ENCODE assay signal across 11 cellular contexts in genomic region chr4:98566491-98567008, GRCh38.
DNase-seq lines count a peak whose midpoint lies in the region; ATAC-seq and TF ChIP-seq lines count a peak whose summit lies in the region.
"Had no signal": no experiment of that assay in that cellular context is flagged by ENCODE, and none has a peak within 500 bp of the region (broad histone marks: within the 10 kb centered on the region; RNA-seq: fewer than 3 reads in every experiment).

No MANE protein-coding gene starts in this region.

- H3K9me3 ChIP-seq in mesodermal cell (ENCODE audit: control insufficient read depth, low read length) (no peaks in the 10 kb centered on the region), transverse colon (no peaks in the 10 kb centered on the region)
- H3K9me3 ChIP-seq: mucosa of descending colon had no signal

- H3K9me3 Mint-ChIP-seq in activated naive CD4-positive, alpha-beta T cell treated with anti-CD3 and anti-CD28 coated beads, Interleukin-2, amount 10 ng/mL, durations not matched to agents 7 days and 5 days, result no peaks in the 10 kb centered on the region
- no peaks in the 10 kb centered on the region for H3K9me3 Mint-ChIP-seq in activated naive CD4-positive, alpha-beta T cell treated with anti-CD3 and anti-CD28 coated beads for 36 hours
- no peaks in the 10 kb centered on the region for H3K9me3 Mint-ChIP-seq in chondrocyte (ENCODE audit: low read depth)
- H3K9me3 Mint-ChIP-seq: IgD-negative memory B cell had no signal

- intact Hi-C loops in activated naive CD4-positive, alpha-beta T cell treated with anti-CD3 and anti-CD28 coated beads for 36 hours (cut with micrococcal nuclease), result no loop called here
- intact Hi-C loops in transverse colon (cut with DNase I; ENCODE audit: low total_unique reads), result no loop called here

- TF ChIP-seq POLR2A in transverse colon (IDR thresholded peaks at IDR 0.05), result no peak

- 71 to 82% methylated on average over 4 to 6 of the region's 10 CpGs for WGBS in mesodermal cell (ENCODE audit: insufficient coverage in 2 of 2), 2 experiments
- 62% methylated on average over 10 of the region's 10 CpGs; no CpG with 5 or more reads in 1 of the 2 donors for WGBS in transverse colon (ENCODE audit: low coverage in 1 of 2), 2 donors

- H3K4me1 ChIP-seq in mesodermal cell (ENCODE audit: control insufficient read depth, insufficient read depth, low read length, poor library complexity, severe bottlenecking), result peaks cover 13% of the 10 kb centered on the region
- peaks cover 0 to 13% (median 4%) of the 10 kb centered on the region in 4 donors for H3K4me1 ChIP-seq in transverse colon

- H3K27me3 ChIP-seq in transverse colon, result no peaks in the 10 kb centered on the region

- peaks cover 2% of the 10 kb centered on the region for H3K4me1 Mint-ChIP-seq in activated naive CD4-positive, alpha-beta T cell treated with anti-CD3 and anti-CD28 coated beads, Interleukin-2, amount 10 ng/mL, durations not matched to agents 7 days and 5 days
- peaks cover 36% of the 10 kb centered on the region for H3K4me1 Mint-ChIP-seq in activated naive CD4-positive, alpha-beta T cell treated with anti-CD3 and anti-CD28 coated beads for 36 hours (ENCODE audit: low read depth)
- peaks cover 68% of the 10 kb centered on the region for H3K4me1 Mint-ChIP-seq in chondrocyte (ENCODE audit: low read depth)

- in situ Hi-C loops in transverse colon (cut with MboI; ENCODE audit: low pct_ligation_motif_present in 1 of 4, low pct_unique_long_range_greater_than_20kb in 1 of 4, low sequenced_read_pairs in 3 of 4), result no loop called here

- H3K4me3 ChIP-seq in mesodermal cell (ENCODE audit: extremely low read depth, insufficient read depth, low read length, poor library complexity, severe bottlenecking), result no peak overlapping the region
- no peak overlapping the region for H3K4me3 ChIP-seq in transverse colon
- H3K4me3 ChIP-seq: mucosa of descending colon had no signal

- TF ChIP-seq EP300 in transverse colon (IDR thresholded peaks at IDR 0.05; ENCODE audit: low read depth), result no peak

- peaks cover 4% of the 10 kb centered on the region for H3K36me3 Mint-ChIP-seq in activated naive CD4-positive, alpha-beta T cell treated with anti-CD3 and anti-CD28 coated beads, Interleukin-2, amount 10 ng/mL, durations not matched to agents 7 days and 5 days
- peaks cover 2% of the 10 kb centered on the region for H3K36me3 Mint-ChIP-seq in activated naive CD4-positive, alpha-beta T cell treated with anti-CD3 and anti-CD28 coated beads for 36 hours (ENCODE audit: low read depth)
- peaks cover 2% of the 10 kb centered on the region for H3K36me3 Mint-ChIP-seq in chondrocyte (ENCODE audit: low read depth)

- CTCF ChIA-PET in activated naive CD4-positive, alpha-beta T cell treated with anti-CD3 and anti-CD28 coated beads, Interleukin-2, amount 10 ng/mL, durations not matched to agents 7 days and 5 days (lab: Charles Lee), result interaction anchor here (1.1 kb wide), 1 partner anchor 70 kb away, joined by 3 read pairs; no protein-coding TSS in a partner anchor
- CTCF ChIA-PET in activated naive CD4-positive, alpha-beta T cell treated with anti-CD3 and anti-CD28 coated beads for 36 hours (lab: Charles Lee), result no interaction called here

- no peaks in the 10 kb centered on the region for H3K27me3 Mint-ChIP-seq in activated naive CD4-positive, alpha-beta T cell treated with anti-CD3 and anti-CD28 coated beads, Interleukin-2, amount 10 ng/mL, durations not matched to agents 7 days and 5 days
- no peaks in the 10 kb centered on the region for H3K27me3 Mint-ChIP-seq in activated naive CD4-positive, alpha-beta T cell treated with anti-CD3 and anti-CD28 coated beads for 36 hours (ENCODE audit: low read depth)
- H3K27me3 Mint-ChIP-seq in chondrocyte (ENCODE audit: low read depth), result no peaks in the 10 kb centered on the region
- H3K27me3 Mint-ChIP-seq: IgD-negative memory B cell had no signal

- TF ChIP-seq CTCF in chondrocyte (IDR thresholded peaks at IDR 0.05) (no peak), transverse colon (IDR thresholded peaks at IDR 0.05) (no peak)

- ATAC-seq in GM19452 (IDR thresholded peaks at IDR 0.05; ENCODE audit: unreplicated experiment) (no peak), GM19395 (IDR thresholded peaks at IDR 0.05; ENCODE audit: unreplicated experiment) (no peak)
- ATAC-seq: mucosa of descending colon had no signal

- H3K27ac ChIP-seq in mesodermal cell (ENCODE audit: low read depth, low read length, severe bottlenecking) (peak overlapping the region; percentile 33), transverse colon (peak overlapping the region; percentile 0 to 66 (median 36))

- peak overlapping the region; percentile 24 for H3K27ac Mint-ChIP-seq in activated naive CD4-positive, alpha-beta T cell treated with anti-CD3 and anti-CD28 coated beads, Interleukin-2, amount 10 ng/mL, durations not matched to agents 7 days and 5 days
- no peak overlapping the region for H3K27ac Mint-ChIP-seq in activated naive CD4-positive, alpha-beta T cell treated with anti-CD3 and anti-CD28 coated beads for 36 hours
- peak overlapping the region; percentile 81 for H3K27ac Mint-ChIP-seq in chondrocyte (ENCODE audit: unreplicated experiment)
- H3K27ac Mint-ChIP-seq: IgD-negative memory B cell had no signal

- DNase-seq in activated naive CD4-positive, alpha-beta T cell treated with anti-CD3 and anti-CD28 coated beads, Interleukin-2, amount 10 ng/mL, durations not matched to agents 7 days and 5 days, result no peak
- DNase-seq in activated naive CD4-positive, alpha-beta T cell treated with anti-CD3 and anti-CD28 coated beads for 36 hours, result no peak
- DNase-seq in chondrocyte (ENCODE audit: low spot score) (no peak), transverse colon (no peak), RKO (ENCODE audit: low spot score) (no peak)
- DNase-seq: mucosa of descending colon; stimulated activated CD4-positive, alpha-beta T cell treated with anti-CD3 and anti-CD28 coated beads, Interleukin-4, amount 100 ng/mL, for 24 hours had no signal

- H3K4me3 Mint-ChIP-seq in activated naive CD4-positive, alpha-beta T cell treated with anti-CD3 and anti-CD28 coated beads, Interleukin-2, amount 10 ng/mL, durations not matched to agents 7 days and 5 days, result no peak overlapping the region
- no peak overlapping the region for H3K4me3 Mint-ChIP-seq in activated naive CD4-positive, alpha-beta T cell treated with anti-CD3 and anti-CD28 coated beads for 36 hours
- H3K4me3 Mint-ChIP-seq in chondrocyte (ENCODE audit: unreplicated experiment), result peak overlapping the region; percentile 16
- H3K4me3 Mint-ChIP-seq: IgD-negative memory B cell had no signal

- peaks cover 2% of the 10 kb centered on the region for H3K36me3 ChIP-seq in mesodermal cell (ENCODE audit: control insufficient read depth, insufficient read depth, low read length)
- H3K36me3 ChIP-seq in transverse colon, result no peaks in the 10 kb centered on the region
